In the genomic region with DNA sequence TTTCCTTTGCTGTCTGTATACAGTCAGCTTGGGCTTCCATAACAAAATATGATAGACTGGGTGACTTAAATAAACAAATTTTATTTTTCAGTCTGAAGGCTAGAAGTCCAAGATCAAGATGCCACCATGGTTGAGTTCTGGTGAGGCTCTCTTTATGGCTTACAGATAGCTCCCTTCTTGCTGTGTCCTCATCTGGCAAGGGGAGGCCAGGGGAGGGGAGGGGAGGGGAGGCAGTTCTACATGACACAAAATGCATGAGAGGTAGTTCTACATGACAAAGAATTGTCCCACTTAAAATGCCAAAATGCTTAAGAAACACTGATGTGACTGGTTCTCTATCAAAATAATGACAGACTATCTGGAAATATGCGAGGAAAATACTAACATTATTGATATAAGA, we compare ENCODE assay signal across 1 cellular context.
TF ChIP-seq lines count a peak whose summit lies in the region.

No MANE protein-coding gene starts in this region.

TF ChIP-seq in H1, 55 proteins besides CTCF, POLR2A, EP300 and RAD21:
- no peak for TF ChIP-seq CBX5 (IDR thresholded peaks at IDR 0.05; ENCODE audit: low read depth, low read length)
- no peak for TF ChIP-seq CBX8 (IDR thresholded peaks at IDR 0.05; ENCODE audit: borderline replicate concordance, low read depth, low read length)
- no peak for TF ChIP-seq SP1 (IDR thresholded peaks at IDR 0.05; ENCODE audit: low read depth, low read length)
- TF ChIP-seq SP4 (IDR thresholded peaks at IDR 0.05; ENCODE audit: low read length), result no peak
- no peak for TF ChIP-seq KDM4A (IDR thresholded peaks at IDR 0.05; ENCODE audit: low read depth, low read length, severe bottlenecking)
- no peak for TF ChIP-seq KDM1A (IDR thresholded peaks at IDR 0.05; ENCODE audit: borderline replicate concordance, low read length)
- TF ChIP-seq CREB1 (IDR thresholded peaks at IDR 0.05), result no peak
- TF ChIP-seq, protein P1, sequence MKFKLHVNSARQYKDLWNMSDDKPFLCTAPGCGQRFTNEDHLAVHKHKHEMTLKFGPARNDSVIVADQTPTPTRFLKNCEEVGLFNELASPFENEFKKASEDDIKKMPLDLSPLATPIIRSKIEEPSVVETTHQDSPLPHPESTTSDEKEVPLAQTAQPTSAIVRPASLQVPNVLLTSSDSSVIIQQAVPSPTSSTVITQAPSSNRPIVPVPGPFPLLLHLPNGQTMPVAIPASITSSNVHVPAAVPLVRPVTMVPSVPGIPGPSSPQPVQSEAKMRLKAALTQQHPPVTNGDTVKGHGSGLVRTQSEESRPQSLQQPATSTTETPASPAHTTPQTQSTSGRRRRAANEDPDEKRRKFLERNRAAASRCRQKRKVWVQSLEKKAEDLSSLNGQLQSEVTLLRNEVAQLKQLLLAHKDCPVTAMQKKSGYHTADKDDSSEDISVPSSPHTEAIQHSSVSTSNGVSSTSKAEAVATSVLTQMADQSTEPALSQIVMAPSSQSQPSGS (IDR thresholded peaks at IDR 0.05; ENCODE audit: low read length), result no peak
- no peak for TF ChIP-seq KDM5A (IDR thresholded peaks at IDR 0.05; ENCODE audit: low read length)
- no peak for TF ChIP-seq GTF2F1 (IDR thresholded peaks at IDR 0.05; ENCODE audit: borderline replicate concordance, low read depth, low read length)
- no peak for TF ChIP-seq JUN (IDR thresholded peaks at IDR 0.05; ENCODE audit: low read depth, low read length)
- TF ChIP-seq SP2 (IDR thresholded peaks at IDR 0.05; ENCODE audit: low read length), result no peak
- TF ChIP-seq POLR2AphosphoS5 (IDR thresholded peaks at IDR 0.05; ENCODE audit: low read depth, low read length), result no peak
- no peak for TF ChIP-seq CHD1 (IDR thresholded peaks at IDR 0.05; ENCODE audit: low read depth, low read length)
- no peak for TF ChIP-seq EGR1 (IDR thresholded peaks at IDR 0.05; ENCODE audit: borderline replicate concordance, low read depth, low read length)
- no peak for TF ChIP-seq BCL11A (IDR thresholded peaks at IDR 0.05; ENCODE audit: low read depth in 2 of 2, low read length in 2 of 2)
- TF ChIP-seq, protein P2, sequence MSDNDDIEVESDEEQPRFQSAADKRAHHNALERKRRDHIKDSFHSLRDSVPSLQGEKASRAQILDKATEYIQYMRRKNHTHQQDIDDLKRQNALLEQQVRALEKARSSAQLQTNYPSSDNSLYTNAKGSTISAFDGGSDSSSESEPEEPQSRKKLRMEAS (IDR thresholded peaks at IDR 0.05), result no peak
- TF ChIP-seq CEBPB (IDR thresholded peaks at IDR 0.05; ENCODE audit: low read depth, low read length), result no peak
TF ChIP-seq in H1: peak in this region for 0.
